Comparison of ENCODE assay signal across 17 cellular contexts in the genomic region with DNA sequence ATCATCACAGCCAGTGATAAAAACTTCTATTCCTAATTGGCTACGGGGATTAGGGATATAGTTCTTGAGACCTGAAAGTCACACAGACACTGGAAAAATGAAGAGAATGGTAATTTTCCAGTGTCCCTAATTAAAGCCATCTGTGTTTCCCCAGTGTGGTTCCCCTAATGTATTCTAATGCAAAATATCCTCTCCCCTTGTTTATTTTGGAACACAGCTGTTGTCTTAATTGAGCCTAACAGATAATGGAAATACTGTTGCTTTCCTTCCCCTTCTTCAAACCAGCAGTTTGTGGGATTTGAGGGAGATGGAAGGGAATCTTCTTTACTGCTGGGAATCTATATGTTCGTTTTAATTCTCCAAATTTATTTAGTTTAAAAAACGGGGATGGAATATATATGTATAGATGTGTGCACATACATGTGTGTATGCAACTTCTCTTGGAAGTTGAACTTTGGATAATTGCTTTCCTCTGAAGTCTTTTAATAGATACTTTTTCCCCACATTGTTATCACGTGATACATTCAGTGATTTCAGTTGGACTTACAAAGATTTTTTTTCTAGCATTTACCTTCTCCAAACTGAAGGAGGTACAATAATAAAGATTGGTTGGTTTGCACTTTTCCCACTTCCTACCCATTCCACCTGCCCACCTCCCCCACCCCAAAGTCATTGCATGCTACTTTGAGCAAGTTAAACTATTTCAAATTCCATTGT.
"Had no signal": no experiment of that assay in that cellular context is flagged by ENCODE, and none has a peak within 500 bp of the region (broad histone marks: within the 10 kb centered on the region; RNA-seq: fewer than 3 reads in every experiment).

No MANE protein-coding gene starts in this region.

- DNase-seq: activated CD4-positive, alpha-beta T cell treated with anti-CD3 and anti-CD28 coated beads, Interleukin-2, amount 10 ng/mL, durations not matched to agents 7 days and 5 days; activated CD4-positive, CD25-positive, alpha-beta regulatory T cell; activated CD8-positive, alpha-beta memory T cell treated with anti-CD3 and anti-CD28 coated beads for 24 hours; activated naive CD4-positive, alpha-beta T cell treated with anti-CD3 and anti-CD28 coated beads for 36 hours; activated T-cell treated with anti-CD3 and anti-CD28 coated beads for 4 hours; esophagus squamous epithelium; foreskin keratinocyte; pancreas; stimulated activated CD4-positive, alpha-beta T cell treated with anti-CD3 and anti-CD28 coated beads, Interleukin-4, amount 100 ng/mL, for 1 hour; stimulated activated CD8-positive, alpha-beta memory T cell treated with anti-CD3 and anti-CD28 coated beads, Interleukin-4, amount 100 ng/mL, for 48 hours; upper lobe of left lung had no signal

- H3K27ac ChIP-seq: esophagus squamous epithelium, foreskin keratinocyte, pancreas, upper lobe of left lung had no signal

- H3K27me3 Mint-ChIP-seq: activated CD4-positive, alpha-beta T cell treated with anti-CD3 and anti-CD28 coated beads, Interleukin-2, amount 10 ng/mL, durations not matched to agents 7 days and 5 days; activated T-helper 17 cell treated with anti-CD3 and anti-CD28 coated beads, Interleukin-2, amount 50 U/mL, for 72 hours; stimulated activated naive CD8-positive, alpha-beta T cell treated with anti-CD3 and anti-CD28 coated beads, Interleukin-15, Interleukin-2, amounts not matched to agents 100 ng/mL and 50 ng/mL, for 24 hours had no signal

- H3K27me3 ChIP-seq: esophagus squamous epithelium, foreskin keratinocyte, pancreas, upper lobe of left lung had no signal

- H3K27ac Mint-ChIP-seq: activated CD4-positive, alpha-beta T cell treated with anti-CD3 and anti-CD28 coated beads, Interleukin-2, amount 10 ng/mL, durations not matched to agents 7 days and 5 days; activated naive CD4-positive, alpha-beta T cell treated with anti-CD3 and anti-CD28 coated beads for 36 hours; activated T-helper 17 cell treated with anti-CD3 and anti-CD28 coated beads, Interleukin-2, amount 50 U/mL, for 72 hours; stimulated activated naive CD8-positive, alpha-beta T cell treated with anti-CD3 and anti-CD28 coated beads, Interleukin-15, Interleukin-2, amounts not matched to agents 100 ng/mL and 50 ng/mL, for 24 hours had no signal

- FAIRE-seq: astrocyte, keratinocyte, pancreas, TTC549 had no signal

- H3K9me3 ChIP-seq: esophagus squamous epithelium, pancreas, upper lobe of left lung had no signal

- H3K4me1 ChIP-seq: esophagus squamous epithelium, foreskin keratinocyte, pancreas, upper lobe of left lung had no signal

- H3K4me3 Mint-ChIP-seq: activated CD4-positive, alpha-beta T cell treated with anti-CD3 and anti-CD28 coated beads, Interleukin-2, amount 10 ng/mL, durations not matched to agents 7 days and 5 days; activated naive CD4-positive, alpha-beta T cell treated with anti-CD3 and anti-CD28 coated beads for 36 hours; activated T-helper 17 cell treated with anti-CD3 and anti-CD28 coated beads, Interleukin-2, amount 50 U/mL, for 72 hours; neural crest cell; stimulated activated naive CD8-positive, alpha-beta T cell treated with anti-CD3 and anti-CD28 coated beads, Interleukin-15, Interleukin-2, amounts not matched to agents 100 ng/mL and 50 ng/mL, for 24 hours had no signal

- ATAC-seq: activated T-helper 17 cell treated with anti-CD3 and anti-CD28 coated beads, Interleukin-2, amount 50 U/mL, for 72 hours; foreskin keratinocyte; pancreas had no signal

- H3K4me1 Mint-ChIP-seq: activated CD4-positive, alpha-beta T cell treated with anti-CD3 and anti-CD28 coated beads, Interleukin-2, amount 10 ng/mL, durations not matched to agents 7 days and 5 days; activated T-helper 17 cell treated with anti-CD3 and anti-CD28 coated beads, Interleukin-2, amount 50 U/mL, for 72 hours; neural crest cell had no signal

- H3K4me3 ChIP-seq: esophagus squamous epithelium, pancreas, upper lobe of left lung had no signal

- H3K36me3 ChIP-seq: esophagus squamous epithelium, pancreas, upper lobe of left lung had no signal
